In genomic region chr10:132404911-132405462, GRCh38 we compare ENCODE assay signal across 18 cellular contexts. TPM values are rescaled to one million over a fixed set of nuclear protein-coding genes. Genes with fewer than 3 reads are reported as not detected.
DNase-seq lines count a peak whose midpoint lies in the region; ATAC-seq, FAIRE-seq and TF ChIP-seq lines count a peak whose summit lies in the region.
"Had no signal": no experiment of that assay in that cellular context is flagged by ENCODE, and none has a peak within 500 bp of the region (broad histone marks: within the 10 kb centered on the region; RNA-seq: fewer than 3 reads in every experiment).

No MANE protein-coding gene starts in this region.

- intact Hi-C loops in left ventricle myocardium superior (cut with micrococcal nuclease): no loop called here
- intact Hi-C loops in cardiac septum (cut with DNase I): no loop called here
- intact Hi-C loops in lower lobe of right lung (cut with DNase I): no loop called here
- intact Hi-C loops in stomach (cut with DNase I; ENCODE audit: low total_unique reads): no loop called here

- H3K27ac ChIP-seq in H1 (ENCODE audit: low read depth, low read length) (no peak overlapping the region), lower lobe of right lung (no peak overlapping the region), stomach (peak overlapping the region in 4 of 5 donors; percentile 97 to 99 (median 98))
- H3K27ac ChIP-seq: BLaER1 had no signal

- TF ChIP-seq CTCF in H1 (IDR thresholded peaks at IDR 0.05; ENCODE audit: control extremely low read depth in 1 of 3, insufficient read depth in 1 of 3, low read depth in 1 of 3, low read length in 3 of 3): peak in 2 of 3 experiments; percentile 60 to 62; a peak in 3 of 4 replicates
- TF ChIP-seq CTCF in lower lobe of right lung (IDR thresholded peaks at IDR 0.05): no peak
- no peak for TF ChIP-seq CTCF in stomach (IDR thresholded peaks at IDR 0.05)

- H4K8ac ChIP-seq in H1 (ENCODE audit: extremely low read depth, insufficient read depth, low read length): peak overlapping the region; percentile 39

- no peak overlapping the region; the same call in 1 of the 2 replicates for H3K18ac ChIP-seq in H1 (ENCODE audit: extremely low read depth, low read length)

- no peaks in the 10 kb centered on the region for H3K79me2 ChIP-seq in H1 (ENCODE audit: control insufficient read depth in 1 of 2, insufficient read depth in 2 of 2, low read length in 2 of 2)

- no peak overlapping the region for H3K14ac ChIP-seq in H1 (ENCODE audit: insufficient read length)

- H3K36me3 ChIP-seq in H1 (ENCODE audit: control insufficient read depth in 2 of 4, insufficient read depth in 4 of 4, low read length in 3 of 4) (peaks cover 0 to 8% (median 2%) of the 10 kb centered on the region in 4 experiments; a peak in 3 of 8 replicates), lower lobe of right lung (peaks cover 29% of the 10 kb centered on the region), stomach (peaks cover 23 to 31% (median 28%) of the 10 kb centered on the region in 4 donors)

- no peak overlapping the region for H4K5ac ChIP-seq in H1 (ENCODE audit: insufficient read length, low read depth, low read length)

- no peak overlapping the region for H4K91ac ChIP-seq in H1 (replicated peaks; ENCODE audit: insufficient read length, low read length)

- TF ChIP-seq EP300 in H1 (IDR thresholded peaks at IDR 0.05; ENCODE audit: borderline replicate concordance in 1 of 2, low read depth in 2 of 2, low read length in 2 of 2): no peak
- no peak for TF ChIP-seq EP300 in stomach (IDR thresholded peaks at IDR 0.05)

- WGBS in H1 (ENCODE audit: extremely low coverage in 1 of 2, insufficient coverage in 1 of 2, insufficient read length in 1 of 2, insufficient replicate concordance in 2 of 2, low coverage in 1 of 2, low lambda C conversion rate in 2 of 2, missing lambda C conversion rate in 1 of 2), 2 experiments: 80% methylated on average over 21 of the region's 54 CpGs; no CpG with 5 or more reads in 1 of the 2 experiments
- 85 to 88% (median 86%) methylated on average over 42 to 54 of the region's 54 CpGs for WGBS in stomach, 5 donors

- no peak overlapping the region for H3K23ac ChIP-seq in H1 (ENCODE audit: insufficient read length)

- peak; percentile 44 to 70 for TF ChIP-seq RAD21 in H1 (IDR thresholded peaks at IDR 0.05 in 1 of 2, conservative IDR thresholded peaks at IDR 0.05 in 1 of 2; ENCODE audit: low read depth in 2 of 2, low read length in 2 of 2)

- no peak overlapping the region for H3K9ac ChIP-seq in H1 (replicated peaks in 1 of 4; ENCODE audit: extremely low read depth in 1 of 4, low read depth in 3 of 4, low read length in 3 of 4)
- H3K9ac ChIP-seq: BLaER1 had no signal

- no peak for TF ChIP-seq POLR2A in H1 (IDR thresholded peaks at IDR 0.05; ENCODE audit: control extremely low read depth in 1 of 2, low read depth in 2 of 2, low read length in 2 of 2)
- TF ChIP-seq POLR2A in stomach (IDR thresholded peaks at IDR 0.05): no peak

- no peak overlapping the region for H3K4ac ChIP-seq in H1 (replicated peaks; ENCODE audit: insufficient read length, low read depth, low read length)

- no peak overlapping the region for H2BK15ac ChIP-seq in H1 (ENCODE audit: low read length)

- H3K4me2 ChIP-seq in H1 (ENCODE audit: insufficient read depth in 1 of 2, low read depth in 2 of 2, low read length in 2 of 2): no peak overlapping the region

- H3K4me1 ChIP-seq in H1 (replicated peaks in 1 of 4; ENCODE audit: control insufficient read depth in 3 of 4, insufficient read depth in 4 of 4, low read length in 3 of 4) (peaks cover 3 to 47% (median 32%) of the 10 kb centered on the region in 4 experiments), lower lobe of right lung (peaks cover 56% of the 10 kb centered on the region), stomach (peaks cover 80 to 98% (median 89%) of the 10 kb centered on the region in 4 donors)

- no peak overlapping the region for H2AFZ ChIP-seq in H1 (ENCODE audit: low read length)

- H2BK5ac ChIP-seq in H1 (ENCODE audit: low read depth, low read length): 0 out of 2 replicates have a peak overlapping the region, but pooled peaks have one; percentile 66

- H3K56ac ChIP-seq in H1 (replicated peaks; ENCODE audit: insufficient read length, low read depth, low read length): no peak overlapping the region

- POLR2A ChIA-PET in H1 (lab: Charles Lee; ENCODE audit: partially characterized antibody): interaction anchor here (1.3 to 4.0 kb wide), 5 partner anchors 7 to 42 kb away, joined by 3 to 21 read pairs (median 4); partner anchors contain the start of gene PWWP2B

- H3K9me3 ChIP-seq in H1 (ENCODE audit: insufficient read depth in 2 of 2, low read depth in 1 of 2, low read length in 1 of 2) (no peaks in the 10 kb centered on the region), lower lobe of right lung (no peaks in the 10 kb centered on the region), stomach (no peaks in the 10 kb centered on the region)
- H3K9me3 ChIP-seq: BLaER1 had no signal

- no peak overlapping the region for H2AK5ac ChIP-seq in H1 (ENCODE audit: low read depth, low read length)

- H2BK12ac ChIP-seq in H1 (ENCODE audit: low read depth, low read length): no peak overlapping the region

- no peak overlapping the region for H2BK120ac ChIP-seq in H1 (replicated peaks; ENCODE audit: low read depth, low read length)

- CTCF ChIA-PET in H1 (lab: Charles Lee; ENCODE audit: partially characterized antibody): interaction anchor here (0.5 to 3.2 kb wide), 17 partner anchors 8 to 229 kb away, joined by 3 to 28 read pairs (median 4); no protein-coding TSS in a partner anchor

- H3K4me3 ChIP-seq in H1 (ENCODE audit: extremely low read depth in 1 of 4, insufficient read depth in 2 of 4, low read depth in 3 of 4, low read length in 4 of 4) (no peak overlapping the region), lower lobe of right lung (no peak overlapping the region), stomach (peak overlapping the region in 1 of 4 donors; percentile 6)
- H3K4me3 ChIP-seq: BLaER1 had no signal

- H3K27me3 ChIP-seq in H1 (replicated peaks in 1 of 4; ENCODE audit: control insufficient read depth in 3 of 4, extremely low read depth in 1 of 4, insufficient read depth in 3 of 4, low read length in 3 of 4) (no peaks in the 10 kb centered on the region), lower lobe of right lung (ENCODE audit: low read depth) (no peaks in the 10 kb centered on the region), stomach (no peaks in the 10 kb centered on the region)
- H3K27me3 ChIP-seq: BLaER1 had no signal

- ATAC-seq in left ventricle myocardium superior (no peak), lower lobe of right lung (no peak)
- ATAC-seq: CD8-positive, alpha-beta T cell; PC-3 had no signal

- no peak for FAIRE-seq in H1 (lab: Jason Lieb, UNC)
- FAIRE-seq: A204.1, D721Med had no signal

- DNase-seq in left ventricle myocardium superior: peak; percentile 19
- no peak for DNase-seq in cardiac septum (ENCODE audit: low spot score)
- DNase-seq in H1 (ENCODE audit: low read depth in 1 of 2, low spot score in 2 of 2): peak in 1 of 2 experiments; percentile 84
- peak; percentile 41 for DNase-seq in lower lobe of right lung
- DNase-seq in stomach: no peak
- no peak for DNase-seq in kidney glomerular epithelial cell (lab: John Stamatoyannopoulos, UW)
- no peak for DNase-seq in NCI-H146 (lab: John Stamatoyannopoulos, UW)
- no peak for DNase-seq in DMS79 treated with DMSO at 0.1 percent for 48 hours (lab: John Stamatoyannopoulos, UW)
- DNase-seq: CD8-positive, alpha-beta T cell; GOT3; HFFc6; NCI-H1092; NCI-H510A treated with DMSO at 0.1 percent for 48 hours; NCI-H82; PC-3 had no signal

- peaks cover 0 to 3% of the 10 kb centered on the region in 2 experiments for H4K20me1 ChIP-seq in H1 (replicated peaks in 1 of 2; ENCODE audit: control insufficient read depth in 1 of 2, insufficient read depth in 2 of 2, low read length in 2 of 2)

- peaks cover 2% of the 10 kb centered on the region; the same call in 1 of the 2 replicates for H3K79me1 ChIP-seq in H1 (ENCODE audit: low read depth, low read length)

- no peaks in the 10 kb centered on the region for H3K23me2 ChIP-seq in H1 (ENCODE audit: low read depth, low read length)

- H2BK20ac ChIP-seq in H1 (ENCODE audit: low read length): no peak overlapping the region

TF ChIP-seq in H1, 55 proteins besides CTCF, POLR2A, EP300 and RAD21:
- peak; percentile 84 for TF ChIP-seq GABPA (IDR thresholded peaks at IDR 0.05; ENCODE audit: borderline replicate concordance, insufficient read depth, low read length)
- TF ChIP-seq NRF1 (IDR thresholded peaks at IDR 0.05; ENCODE audit: low read depth, low read length): no peak
- 0 out of 2 replicates have a peak, but pooled peaks have one; percentile 13 for TF ChIP-seq E2F6 (IDR thresholded peaks at IDR 0.05)
TF ChIP-seq in H1: peak in this region for 2.

RNA-seq across cellular contexts. Expression of gene PWWP2B, which starts 8.0 kb away (rescaled TPM):
- 19.9 TPM for total RNA-seq in left ventricle myocardium superior
- total RNA-seq in cardiac septum: 14.3 TPM
- 10.8 and 11.0 TPM in 2 replicates for total RNA-seq in H1 (2021; fragmentation: NEBNext Ultra II Directional; extraction: Animal tissue kit (Norgen Biotek cat#: 25700))
- polyA plus RNA-seq in H1 (2011; rRNA removed): 5.3 and 9.4 TPM in 2 replicates
- 7.2 TPM for polyA plus RNA-seq in H1 (2011; cell fraction: cytosol; rRNA removed)
- polyA plus RNA-seq in H1 (2011; cell fraction: nucleus; rRNA removed): 17.0 TPM
- 4.8 to 8.4 TPM (median 8.0 TPM) in 4 replicates for polyA plus RNA-seq in H1 (2012, experiment 1 of 2)
- polyA plus RNA-seq in H1 (2012, experiment 2 of 2): 6.0 TPM
- polyA plus RNA-seq in H1 (2013, experiment 1 of 2): 6.0 TPM
- 5.5 TPM for polyA plus RNA-seq in H1 (2013, experiment 2 of 2)
- polyA minus RNA-seq in H1 (2011; rRNA and poly(A)+ RNA removed): 1.2 and 1.4 TPM in 2 replicates
- polyA minus RNA-seq in H1 (2011; cell fraction: cytosol; rRNA and poly(A)+ RNA removed): 5.2 TPM
- polyA minus RNA-seq in H1 (2011; cell fraction: nucleus; rRNA and poly(A)+ RNA removed): 7.0 TPM
- 25.2 TPM for total RNA-seq in lower lobe of right lung
- 100 to 1,000 TPM in 1 of 5 donors, 10 to 100 TPM in 3, 1 to 10 TPM in 1; 8.5 to 167 (median 22.9) TPM for total RNA-seq in stomach
- 10 to 100 TPM; 14.2 to 24.4 (median 22.7) TPM for polyA plus RNA-seq in stomach

Comparison
In these comparisons a context has a peak if more than half of its experiments do, and no peak if none do; other contexts are left out.
1. DNase-seq: peak in left ventricle myocardium superior (single experiment) and lower lobe of right lung (single experiment); none in cardiac septum (single experiment), stomach (single experiment), kidney glomerular epithelial cell (single experiment), NCI-H146 (single experiment) and DMS79 treated with DMSO at 0.1 percent for 48 hours (single experiment).
2. H3K27ac ChIP-seq: peak in stomach (4 of 5); none in H1 (single experiment) and lower lobe of right lung (single experiment).
3. CTCF ChIP-seq: peak in H1 (2 of 3); none in lower lobe of right lung (single experiment) and stomach (0 of 7).